In the genomic region with DNA sequence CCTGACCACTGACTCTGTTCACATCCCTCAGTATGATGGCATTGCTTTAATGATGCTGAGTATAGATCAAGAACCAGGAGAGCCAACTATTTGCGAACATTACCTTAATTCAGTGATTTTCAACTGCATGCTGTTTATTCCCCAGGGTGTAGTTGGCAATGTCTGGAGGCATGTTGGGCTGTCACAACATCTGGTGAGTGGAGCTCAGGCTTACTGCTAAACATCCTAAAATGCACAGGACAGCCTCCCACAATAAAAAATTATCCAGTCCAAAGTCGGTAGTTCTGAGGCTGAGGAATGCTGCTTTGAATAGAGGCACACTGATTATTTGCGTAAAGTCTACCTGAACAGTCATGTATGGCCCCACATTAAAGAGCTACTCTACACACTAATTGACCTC, we compare ENCODE assay signal across 19 cellular contexts.
"Had no signal": no experiment of that assay in that cellular context is flagged by ENCODE, and none has a peak within 500 bp of the region (broad histone marks: within the 10 kb centered on the region; RNA-seq: fewer than 3 reads in every experiment).

No MANE protein-coding gene starts in this region.

- ATAC-seq: effector memory CD8-positive, alpha-beta T cell; left ventricle myocardium superior; lower lobe of right lung; naive thymus-derived CD8-positive, alpha-beta T cell; pancreas; right lobe of liver; stimulated activated naive B cell treated with anti-CD40 and anti-IgM and Interleukin-4, amounts not matched to agents 10 μg/mL and 1 μg/mL and 100 μg/mL, for 72 hours had no signal

- H3K36me3 ChIP-seq: lower lobe of right lung, pancreas, right lobe of liver, thoracic aorta, tibial nerve, upper lobe of left lung, uterus had no signal

- H3K4me1 ChIP-seq: lower lobe of right lung, right lobe of liver, tibial nerve, upper lobe of left lung, uterus had no signal

- H3K4me3 ChIP-seq: lower lobe of right lung, pancreas, right lobe of liver, thoracic aorta, tibial nerve, upper lobe of left lung, uterus had no signal

- H3K27ac ChIP-seq: lower lobe of right lung, pancreas, right lobe of liver, thoracic aorta, tibial nerve, upper lobe of left lung, uterus had no signal

- H3K9me3 ChIP-seq: lower lobe of right lung, pancreas, right lobe of liver, thoracic aorta, tibial nerve, upper lobe of left lung, uterus had no signal

- H3K27me3 ChIP-seq: pancreas, right lobe of liver, tibial nerve, upper lobe of left lung, uterus had no signal

- DNase-seq: cortex of kidney; effector memory CD8-positive, alpha-beta T cell; hypothalamus; immature natural killer cell; left ventricle myocardium superior; lower lobe of right lung; naive thymus-derived CD8-positive, alpha-beta T cell; nephron progenitor cell; occipital lobe; pancreas; right lobe of liver; small intestine; stimulated activated CD4-positive, alpha-beta T cell treated with anti-CD3 and anti-CD28 coated beads, Interleukin-15, amount 100 ng/mL, for 24 hours; stimulated activated CD4-positive, alpha-beta T cell treated with anti-CD3 and anti-CD28 coated beads, Interleukin-2, amount 100 ng/mL, for 48 hours; stimulated activated naive B cell treated with anti-CD40 and anti-IgM and Interleukin-4, amounts not matched to agents 10 μg/mL and 1 μg/mL and 100 μg/mL, for 72 hours; upper lobe of left lung; uterus had no signal
